In genomic region chr10:9219860-9220259, GRCh38 we compare ENCODE assay signal across 14 cellular contexts.
DNase-seq lines count a peak whose midpoint lies in the region; ATAC-seq lines count a peak whose summit lies in the region.
"Had no signal": no experiment of that assay in that cellular context is flagged by ENCODE, and none has a peak within 500 bp of the region (broad histone marks: within the 10 kb centered on the region; RNA-seq: fewer than 3 reads in every experiment).

No MANE protein-coding gene starts in this region.

- DNase-seq in G401 (ENCODE audit: low spot score) (peak; percentile 33), NCI-H146 treated with DMSO at 0.1 percent for 48 hours (lab: John Stamatoyannopoulos, UW; ENCODE audit: unreplicated experiment) (peak; percentile 11), cerebellum (ENCODE audit: low spot score) (peak; percentile 17), trophoblast cell (peak; percentile 24 to 63), C1 segment of cervical spinal cord (lab: John Stamatoyannopoulos, UW) (no peak), NCI-H187 (lab: John Stamatoyannopoulos, UW) (no peak)
- DNase-seq: 8988T; CD8-positive, alpha-beta T cell; DMS 273 treated with DMSO at 0.1 percent for 48 hours; GDM1 had no signal

- H3K9me3 ChIP-seq in trophoblast cell (ENCODE audit: insufficient read depth, low read depth, low read length), result no peaks in the 10 kb centered on the region
- H3K9me3 ChIP-seq: BLaER1, HAP-1 had no signal

- H3K18ac ChIP-seq in trophoblast cell (ENCODE audit: low read length), result no peak overlapping the region

- H2AK5ac ChIP-seq in trophoblast cell (ENCODE audit: low read length), result no peak overlapping the region

- H4K12ac ChIP-seq in trophoblast cell (ENCODE audit: low read depth, low read length), result no peak overlapping the region

- H3K79me1 ChIP-seq in trophoblast cell (ENCODE audit: low read length), result no peaks in the 10 kb centered on the region

- H3K9ac ChIP-seq in trophoblast cell (ENCODE audit: low read length), result no peak overlapping the region
- H3K9ac ChIP-seq: BLaER1 had no signal

- H2BK12ac ChIP-seq in trophoblast cell (ENCODE audit: low read length), result no peak overlapping the region

- no peaks in the 10 kb centered on the region for H3K36me3 ChIP-seq in trophoblast cell (ENCODE audit: control insufficient read depth in 1 of 2, insufficient read depth in 2 of 2, low read length in 2 of 2)
- H3K36me3 ChIP-seq: BLaER1, HAP-1 had no signal

- H4K91ac ChIP-seq in trophoblast cell (ENCODE audit: low read depth, low read length), result no peak overlapping the region

- no peaks in the 10 kb centered on the region for H3K79me2 ChIP-seq in trophoblast cell (ENCODE audit: control insufficient read depth, insufficient read depth, low read length, poor library complexity)

- no peak overlapping the region for H2BK5ac ChIP-seq in trophoblast cell (ENCODE audit: low read depth, low read length, poor library complexity)

- no peak overlapping the region for H2AFZ ChIP-seq in trophoblast cell (ENCODE audit: insufficient read depth, low read length, poor library complexity)

- no peak for ATAC-seq in GM21423 (IDR thresholded peaks at IDR 0.05; ENCODE audit: unreplicated experiment)
- ATAC-seq: CD8-positive, alpha-beta T cell had no signal

- H3K23ac ChIP-seq in trophoblast cell (ENCODE audit: low read length), result no peak overlapping the region

- no peaks in the 10 kb centered on the region for H3K27me3 ChIP-seq in trophoblast cell (ENCODE audit: insufficient read depth, low read length)
- H3K27me3 ChIP-seq: BLaER1 had no signal

- H3K14ac ChIP-seq in trophoblast cell (ENCODE audit: low read length), result no peak overlapping the region

- no peak overlapping the region for H3K4me3 ChIP-seq in trophoblast cell (ENCODE audit: low read depth, low read length)
- H3K4me3 ChIP-seq: BLaER1, HAP-1 had no signal

- no peak overlapping the region for H2BK120ac ChIP-seq in trophoblast cell (ENCODE audit: insufficient read depth, low read length, poor library complexity)

- in situ Hi-C loops in G401 (cut with HindIII; ENCODE audit: low sequenced_read_pairs), result no loop called here

- no peak overlapping the region for H3K27ac ChIP-seq in trophoblast cell (ENCODE audit: low read depth, low read length)
- H3K27ac ChIP-seq: BLaER1, HL-60 had no signal

- H4K8ac ChIP-seq in trophoblast cell (ENCODE audit: low read depth, low read length), result no peak overlapping the region

- H3K4ac ChIP-seq in trophoblast cell (ENCODE audit: low read depth, low read length), result no peak overlapping the region

- H3K4me1 ChIP-seq in trophoblast cell (ENCODE audit: control insufficient read depth in 1 of 2, insufficient read depth in 2 of 2, low read length in 2 of 2), result no peaks in the 10 kb centered on the region
- H3K4me1 ChIP-seq: HAP-1 had no signal

- no CpG with 5 or more reads among the region's 4 CpGs for WGBS in trophoblast cell (ENCODE audit: extremely low coverage, insufficient coverage, insufficient read length)

- no peak overlapping the region for H3K4me2 ChIP-seq in trophoblast cell (ENCODE audit: low read length)
- H3K4me2 ChIP-seq: BLaER1 had no signal

Comparison
In these comparisons a context has a peak if more than half of its experiments do, and no peak if none do; other contexts are left out.
1. DNase-seq: peak in G401 (single experiment), NCI-H146 treated with DMSO at 0.1 percent for 48 hours (single experiment), cerebellum (single experiment) and trophoblast cell (2 of 2); none in C1 segment of cervical spinal cord (0 of 14) and NCI-H187 (0 of 2).